8 cellular contexts compared by ENCODE assay signal in genomic region chr11:93741094-93741881, GRCh38. TPM values are rescaled to one million over a fixed set of nuclear protein-coding genes. Genes with fewer than 3 reads are reported as not detected.
DNase-seq lines count a peak whose midpoint lies in the region; ATAC-seq, FAIRE-seq and TF ChIP-seq lines count a peak whose summit lies in the region.

C11orf54 (plus strand) TSS chr11:93741672; CDS start chr11:93747394, 5,722 bp downstream.
A gene with protein sequence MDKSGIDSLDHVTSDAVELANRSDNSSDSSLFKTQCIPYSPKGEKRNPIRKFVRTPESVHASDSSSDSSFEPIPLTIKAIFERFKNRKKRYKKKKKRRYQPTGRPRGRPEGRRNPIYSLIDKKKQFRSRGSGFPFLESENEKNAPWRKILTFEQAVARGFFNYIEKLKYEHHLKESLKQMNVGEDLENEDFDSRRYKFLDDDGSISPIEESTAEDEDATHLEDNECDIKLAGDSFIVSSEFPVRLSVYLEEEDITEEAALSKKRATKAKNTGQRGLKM (minus strand): TSS chr11:93741495. CDS start chr11:93739304, 2,191 bp downstream.

- peaks cover 9 to 52% of the 10 kb centered on the region in 2 donors for H3K4me1 ChIP-seq in adrenal gland (replicated peaks in 1 of 2)
- peaks cover 0 to 82% (median 52%) of the 10 kb centered on the region in 9 donors for H3K4me1 ChIP-seq in heart right ventricle
- H3K4me1 ChIP-seq in upper lobe of right lung = peaks cover 43% of the 10 kb centered on the region

- ATAC-seq in HG02852 (IDR thresholded peaks at IDR 0.05; ENCODE audit: unreplicated experiment) (peak; percentile 82), heart right ventricle (peak; percentile 97 to 99 (median 98)), upper lobe of right lung (peak; percentile 97)

- peak within 1 kb of the TSS; percentile 87 to 96 (median 92) for H3K27ac ChIP-seq in adrenal gland
- H3K27ac ChIP-seq in heart right ventricle = peak within 1 kb of the TSS; percentile 72 to 98 (median 90)
- H3K27ac ChIP-seq in upper lobe of right lung = peak within 1 kb of the TSS; percentile 94

- intact Hi-C loops in adrenal gland (cut with DNase I) = loop anchor here in 1 of 2 donors (5.0 kb wide), 1 partner anchor 41 kb away; the partner anchor contains the start of gene MED17
- intact Hi-C loops in heart right ventricle (cut with DNase I) = loop anchor here in 7 of 10 donors (1.0 to 5.0 kb wide), 4 partner anchors 41 to 79 kb away; partner anchors contain the start of genes MED17 (in 7 of the 7) and CEP295 (in 1 of the 7)
- intact Hi-C loops in posterior vena cava (cut with DNase I) = loop anchor here in 1 of 2 donors (5.0 kb wide), 1 partner anchor 41 kb away; the partner anchor contains the start of gene MED17
- intact Hi-C loops in upper lobe of right lung (cut with DNase I) = no loop called here

- H3K36me3 ChIP-seq in adrenal gland (replicated peaks in 1 of 2) (peaks cover 0 to 30% of the 10 kb centered on the region in 2 donors), heart right ventricle (peaks cover 0 to 49% (median 22%) of the 10 kb centered on the region in 9 donors), upper lobe of right lung (peaks cover 26% of the 10 kb centered on the region)

- peak; percentile 94 for FAIRE-seq in GM12892 (lab: Jason Lieb, UNC)

- H3K9me3 ChIP-seq in adrenal gland (replicated peaks in 1 of 3) (no peaks in the 10 kb centered on the region), heart right ventricle (no peaks in the 10 kb centered on the region), upper lobe of right lung (no peaks in the 10 kb centered on the region)

- DNase-seq in GM12892 (ENCODE audit: insufficient read length) (peak; percentile 80), NCI-H146 (lab: John Stamatoyannopoulos, UW) (peak; percentile 98), T-helper 1 cell (peak; percentile 92 to 98 (median 97)), adrenal gland (peak; percentile 98 to 99 (median 98)), heart right ventricle (peak; percentile 96 to 99), posterior vena cava (ENCODE audit: low spot score) (peak; percentile 99), upper lobe of right lung (peak; percentile 98)

- no peaks in the 10 kb centered on the region for H3K27me3 ChIP-seq in adrenal gland
- no peaks in the 10 kb centered on the region for H3K27me3 ChIP-seq in heart right ventricle
- no peaks in the 10 kb centered on the region for H3K27me3 ChIP-seq in upper lobe of right lung

- TF ChIP-seq POLR2A in GM12892 (IDR thresholded peaks at IDR 0.05; ENCODE audit: low read depth, low read length) (peak; percentile 99), adrenal gland (IDR thresholded peaks at IDR 0.05) (peak; percentile 87)

- TF ChIP-seq CTCF in adrenal gland (IDR thresholded peaks at IDR 0.05) (peak in 3 of 6 experiments; percentile 18 to 39 (median 29)), heart right ventricle (IDR thresholded peaks at IDR 0.05) (peak in 4 of 9 donors; percentile 7 to 20 (median 14)), upper lobe of right lung (IDR thresholded peaks at IDR 0.05) (no peak)

- 0 to 1% (median 0%) methylated on average over 18 to 65 of the region's 65 CpGs for WGBS in adrenal gland, 4 donors
- WGBS in heart right ventricle, 2 donors = 0 to 1% methylated on average over 65 of the region's 65 CpGs

- H3K4me3 ChIP-seq in adrenal gland (peak within 1 kb of the TSS; percentile 19 to 69 (median 60)), heart right ventricle (peak within 1 kb of the TSS; percentile 49 to 97 (median 78)), upper lobe of right lung (peak within 1 kb of the TSS; percentile 86)

RNA-seq across cellular contexts. Expression of gene C11orf54, which starts in this region (rescaled TPM):
- 28.9 TPM for polyA plus RNA-seq in GM12892 (2012; ENCODE audit: missing spikeins)
- total RNA-seq in adrenal gland (10 to 100 TPM; 28.7 to 68.2 (median 36.3) TPM), heart right ventricle (10 to 100 TPM; 24.3 to 39.5 (median 27.6) TPM), posterior vena cava (10 to 100 TPM; 16.8 to 19.9 TPM), upper lobe of right lung (48.3 TPM)
- polyA plus RNA-seq in adrenal gland (10 to 100 TPM; 15.2 to 31.9 (median 19.1) TPM), heart right ventricle (10 to 100 TPM; 12.2 to 29.5 TPM)

RNA-seq across cellular contexts. Expression of the second gene that starts in this region (rescaled TPM):
- 181 TPM for polyA plus RNA-seq in GM12892 (2012; ENCODE audit: missing spikeins)
- total RNA-seq in adrenal gland = 10 to 100 TPM; 20.8 to 91.0 (median 50.3) TPM
- polyA plus RNA-seq in adrenal gland = 100 to 1,000 TPM in 2 of 3 donors, 10 to 100 TPM in 1; 72.1 to 262 (median 131) TPM
- total RNA-seq in heart right ventricle = 10 to 100 TPM; 24.0 to 46.1 (median 31.6) TPM
- 100 to 1,000 TPM in 1 of 2 donors, 10 to 100 TPM in 1; 56.6 to 114 TPM for polyA plus RNA-seq in heart right ventricle
- 10 to 100 TPM; 72.5 to 98.5 TPM for total RNA-seq in posterior vena cava
- 93.4 TPM for total RNA-seq in upper lobe of right lung

Comparison
In these comparisons a context has a peak if more than half of its experiments do, and no peak if none do; other contexts are left out.
1. Peak in every context shown above with its lines: DNase-seq, ATAC-seq, H3K4me3 ChIP-seq and H3K27ac ChIP-seq.